ENCODE assay signal across 9 cellular contexts in the genomic region with DNA sequence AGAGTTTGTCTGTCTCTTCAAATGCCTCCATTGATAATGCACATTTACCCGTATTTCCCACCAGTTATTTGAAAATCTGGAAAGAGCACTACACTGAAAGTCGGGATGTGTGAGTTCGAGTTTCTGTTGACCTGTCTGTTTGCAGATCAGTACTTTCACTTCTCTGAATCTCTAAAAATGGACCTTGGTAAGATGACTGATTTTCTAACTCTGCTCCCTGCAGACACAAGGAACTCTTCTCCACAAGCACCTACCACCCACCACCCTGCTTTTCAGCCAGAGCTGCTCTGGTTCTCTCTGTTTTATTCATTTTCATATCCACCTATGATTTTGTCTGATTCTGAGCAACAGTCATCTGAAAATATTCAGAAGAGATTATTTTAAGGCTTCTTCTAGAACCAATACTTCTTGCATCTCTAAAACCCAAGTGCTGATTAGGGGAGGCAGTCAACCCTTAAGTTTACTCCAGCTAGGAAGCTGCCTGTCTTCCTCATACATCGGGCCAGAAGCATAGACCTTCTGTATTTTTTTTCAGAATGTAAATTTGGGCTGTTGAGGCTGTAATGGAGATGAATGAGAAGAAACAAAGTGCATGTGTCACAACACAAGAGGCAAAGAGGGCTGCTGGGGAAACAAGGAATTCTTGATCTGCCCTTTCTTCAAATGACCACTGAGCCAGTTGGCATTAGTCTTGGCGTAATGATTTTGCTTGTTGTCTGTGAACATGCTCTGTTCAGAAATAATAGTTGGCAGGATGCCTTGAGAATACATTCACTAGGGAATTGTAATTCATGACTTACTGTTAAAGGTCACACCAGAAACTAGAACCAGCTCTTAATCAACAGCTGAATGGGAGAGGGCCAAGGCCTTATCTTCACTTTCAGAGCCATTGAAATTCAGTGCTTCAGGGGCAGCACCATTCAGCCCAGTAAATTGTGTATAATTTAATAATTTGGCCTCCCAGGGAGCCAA.
A peak's percentile ranks its signal among the peaks of the same experiment; 100 is the strongest.
DNase-seq lines count a peak whose midpoint lies in the region; ATAC-seq lines count a peak whose summit lies in the region.
"Had no signal": no experiment of that assay in that cellular context is flagged by ENCODE, and none has a peak within 500 bp of the region (broad histone marks: within the 10 kb centered on the region; RNA-seq: fewer than 3 reads in every experiment).

No MANE protein-coding gene starts in this region.

- H2BK15ac ChIP-seq in neuronal stem cell (ENCODE audit: low read length) = no peak overlapping the region

- H2BK5ac ChIP-seq in neuronal stem cell (ENCODE audit: low read length) = no peak overlapping the region

- no peak overlapping the region for H2BK120ac ChIP-seq in neuronal stem cell (ENCODE audit: low read depth, low read length)

- H4K91ac ChIP-seq in neuronal stem cell (ENCODE audit: low read depth, low read length, poor library complexity) = no peak overlapping the region

- H2AK5ac ChIP-seq in neuronal stem cell (ENCODE audit: low read depth, low read length) = no peak overlapping the region

- H2AFZ ChIP-seq in neuronal stem cell (ENCODE audit: low read length) = no peak overlapping the region

- DNase-seq in germinal center (ENCODE audit: low spot score) (peak; percentile 17), NCI-H2171 treated with DMSO at 0.1 percent for 48 hours (lab: John Stamatoyannopoulos, UW) (no peak), NCI-H446 treated with DMSO at 0.1 percent for 48 hours (lab: John Stamatoyannopoulos, UW) (no peak), neuronal stem cell (ENCODE audit: low spot score) (no peak), G401 (ENCODE audit: low spot score) (no peak)
- DNase-seq: T-cell had no signal

- in situ Hi-C loops in G401 (cut with HindIII; ENCODE audit: low sequenced_read_pairs) = no loop called here

- peak; percentile 77 for ATAC-seq in GM18502 (IDR thresholded peaks at IDR 0.05; ENCODE audit: poor library complexity, unreplicated experiment)
- peak; percentile 76 for ATAC-seq in GM21447 (IDR thresholded peaks at IDR 0.05; ENCODE audit: unreplicated experiment)
- peak; percentile 77 for ATAC-seq in HG03565 (IDR thresholded peaks at IDR 0.05; ENCODE audit: unreplicated experiment)
- ATAC-seq: T-cell had no signal

- H3K4me3 ChIP-seq in neuronal stem cell (ENCODE audit: low read length in 2 of 2) = no peak overlapping the region

- H3K36me3 ChIP-seq in neuronal stem cell (replicated peaks in 1 of 2; ENCODE audit: control insufficient read depth in 2 of 2, insufficient read depth in 2 of 2, low read length in 2 of 2) = no peaks in the 10 kb centered on the region

- no peak overlapping the region for H4K8ac ChIP-seq in neuronal stem cell (ENCODE audit: low read depth, low read length)

- no peak overlapping the region for H3K27ac ChIP-seq in neuronal stem cell (replicated peaks; ENCODE audit: low read length)

- WGBS in neuronal stem cell (ENCODE audit: extremely low coverage in 2 of 2, insufficient read length in 2 of 2, insufficient replicate concordance in 1 of 2), 2 donors = no CpG with 5 or more reads among the region's 5 CpGs

- H3K9ac ChIP-seq in neuronal stem cell (ENCODE audit: low read depth, low read length, poor library complexity) = no peak overlapping the region

- no peaks in the 10 kb centered on the region for H3K4me1 ChIP-seq in neuronal stem cell (ENCODE audit: control insufficient read depth in 2 of 2, insufficient read depth in 1 of 2, low read depth in 1 of 2, low read length in 2 of 2)

- H3K23ac ChIP-seq in neuronal stem cell (ENCODE audit: low read depth, low read length, poor library complexity) = no peak overlapping the region

- H3K18ac ChIP-seq in neuronal stem cell (ENCODE audit: low read length) = no peak overlapping the region

- H3K9me3 ChIP-seq in neuronal stem cell (replicated peaks in 1 of 2; ENCODE audit: control insufficient read depth in 2 of 2, insufficient read depth in 1 of 2, low read depth in 1 of 2, low read length in 2 of 2) = peaks cover 0 to 5% of the 10 kb centered on the region in 2 donors

- no peaks in the 10 kb centered on the region for H3K79me1 ChIP-seq in neuronal stem cell (ENCODE audit: low read depth, low read length)

- no peak overlapping the region for H2BK12ac ChIP-seq in neuronal stem cell (ENCODE audit: low read length)

- H3K4me2 ChIP-seq in neuronal stem cell (ENCODE audit: insufficient read depth, low read length, poor library complexity, severe bottlenecking) = no peak overlapping the region

- no peak overlapping the region for H3K4ac ChIP-seq in neuronal stem cell (ENCODE audit: low read length)

- H3K27me3 ChIP-seq in neuronal stem cell (ENCODE audit: control insufficient read depth in 3 of 3, insufficient read depth in 3 of 3, low read depth in 1 of 3, low read length in 3 of 3) = no peaks in the 10 kb centered on the region

- H3K14ac ChIP-seq in neuronal stem cell (ENCODE audit: low read length) = no peak overlapping the region
